Comparison of ENCODE assay signal across 8 cellular contexts in the genomic region with DNA sequence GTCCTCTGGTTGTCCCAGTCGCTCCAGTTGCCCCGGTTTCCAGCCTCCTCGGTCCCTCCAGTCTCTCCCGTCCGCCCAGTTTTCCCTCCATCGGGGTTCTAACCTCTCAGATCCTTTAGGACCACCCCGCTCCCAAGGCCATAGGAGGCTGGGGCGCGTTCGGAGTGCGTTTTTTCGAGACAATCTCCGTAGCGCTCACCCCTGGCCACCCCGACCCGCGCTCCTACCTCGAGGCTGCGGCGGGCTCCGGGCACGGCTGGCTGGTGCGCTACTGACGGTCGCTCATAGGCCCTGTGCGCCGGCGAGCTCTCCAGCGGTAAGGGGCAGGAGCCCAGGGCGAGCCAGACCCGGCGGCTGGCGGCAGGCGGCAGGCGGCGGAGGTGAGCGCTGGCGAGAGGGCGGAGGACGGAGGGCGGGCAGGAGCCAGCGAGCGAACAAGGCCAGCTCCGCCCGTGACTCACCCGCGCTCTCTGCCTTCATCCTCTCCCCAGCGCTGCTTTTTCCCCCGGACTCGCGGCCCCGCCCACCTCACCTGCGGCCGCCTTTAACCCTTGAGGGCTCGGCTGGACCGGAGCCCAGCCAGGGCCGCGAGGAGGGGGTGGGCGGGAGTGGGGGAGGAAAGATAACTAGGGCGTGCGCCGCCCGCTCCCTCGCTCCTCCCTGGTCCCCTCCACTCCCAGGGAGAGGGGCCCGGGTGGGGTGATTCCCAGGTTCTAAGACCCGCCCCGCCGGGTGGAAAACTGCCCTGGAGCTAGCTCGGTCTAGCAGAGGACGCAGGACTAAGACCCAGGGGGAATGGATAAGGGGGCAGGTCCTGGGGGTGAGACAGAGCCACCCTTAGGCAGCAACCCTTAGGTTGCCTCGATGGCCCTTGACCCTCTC. TPM values are rescaled to one million over a fixed set of nuclear protein-coding genes. Genes with fewer than 3 reads are reported as not detected.
DNase-seq lines count a peak whose midpoint lies in the region; ATAC-seq and TF ChIP-seq lines count a peak whose summit lies in the region.

TSS of gene SP6 (minus strand) at position 472 of the 882 bp plus-strand sequence. CDS start 2,734 bp downstream, outside the sequence.

- peaks cover 33% of the 10 kb centered on the region for H3K4me1 ChIP-seq in GM23338 (ENCODE audit: insufficient read depth)

- intact Hi-C loops in natural killer cell (cut with micrococcal nuclease) = no loop called here

- H3K9me2 ChIP-seq in GM23338 (ENCODE audit: insufficient read depth) = no peaks in the 10 kb centered on the region

- H3K9me3 Mint-ChIP-seq in GM23338 = no peaks in the 10 kb centered on the region
- no peaks in the 10 kb centered on the region for H3K9me3 Mint-ChIP-seq in natural killer cell

- H3K36me3 Mint-ChIP-seq in GM23338 (ENCODE audit: low read depth) (no peaks in the 10 kb centered on the region), natural killer cell (no peaks in the 10 kb centered on the region)

- H3K36me3 ChIP-seq in GM23338 (ENCODE audit: insufficient read depth) = no peaks in the 10 kb centered on the region

- H3K4me3 Mint-ChIP-seq in GM23338 = peak within 1 kb of the TSS; percentile 77
- peak within 1 kb of the TSS; percentile 45 for H3K4me3 Mint-ChIP-seq in natural killer cell

- peak within 1 kb of the TSS; percentile 96 for H3K4me2 ChIP-seq in GM23338

- peaks cover 40% of the 10 kb centered on the region for H3K4me1 Mint-ChIP-seq in GM23338
- peaks cover 14 to 25% of the 10 kb centered on the region in 2 donors for H3K4me1 Mint-ChIP-seq in natural killer cell

- TF ChIP-seq CTCF in GM23338 (conservative IDR thresholded peaks at IDR 0.05; ENCODE audit: low read depth in 2 of 2) (peak in 1 of 2 experiments; percentile 21; a peak in 1 of 4 replicates), natural killer cell (IDR thresholded peaks at IDR 0.05) (no peak)

- H3K4me3 ChIP-seq in GM23338 = peak within 1 kb of the TSS; percentile 58

- H3K79me2 ChIP-seq in GM23338 (replicated peaks; ENCODE audit: insufficient read depth) = no peaks in the 10 kb centered on the region

- H4K20me1 ChIP-seq in GM23338 (replicated peaks; ENCODE audit: insufficient read depth) = peaks cover 4% of the 10 kb centered on the region

- H3F3A ChIP-seq in GM23338 (replicated peaks; ENCODE audit: low read depth) = peaks cover 23% of the 10 kb centered on the region

- H3K27ac ChIP-seq in GM23338 (ENCODE audit: low read depth) = no peak within 1 kb of the TSS

- DNase-seq in GM23338 (ENCODE audit: low spot score) (peak; percentile 93), NCI-H345 treated with DMSO at 0.1 percent for 48 hours (lab: John Stamatoyannopoulos, UW; ENCODE audit: unreplicated experiment) (peak; percentile 39), erythroblast (lab: John Stamatoyannopoulos, UW) (peak; percentile 27 to 64), natural killer cell (peak; percentile 49)
- DNase-seq in activated CD8-positive, alpha-beta memory T cell treated with anti-CD3 and anti-CD28 coated beads, Interleukin-2, amount 50 U/mL, for 48 hours = peak; percentile 77
- peak; percentile 77 for DNase-seq in stimulated activated naive CD8-positive, alpha-beta T cell treated with anti-CD3 and anti-CD28 coated beads, Interleukin-15, Interleukin-2, amounts not matched to agents 100 U/mL and 50 U/mL, for 24 hours
- no peak for DNase-seq in effector CD8-positive, alpha-beta T cell (lab: John Stamatoyannopoulos, UW)

- peaks cover 96% of the 10 kb centered on the region for H3K27me3 ChIP-seq in GM23338 (ENCODE audit: insufficient read depth)

- ATAC-seq in GM23338 = peak; percentile 59
- peak; percentile 65 to 93 (median 88) for ATAC-seq in natural killer cell
- peak; percentile 89 for ATAC-seq in stimulated activated naive CD8-positive, alpha-beta T cell treated with anti-CD3 and anti-CD28 coated beads, Interleukin-15, Interleukin-2, amounts not matched to agents 100 U/mL and 50 U/mL, for 24 hours
- no peak for ATAC-seq in HG02763 (IDR thresholded peaks at IDR 0.05; ENCODE audit: unreplicated experiment)

- peaks cover 91% of the 10 kb centered on the region for H3K27me3 Mint-ChIP-seq in GM23338 (ENCODE audit: insufficient read depth, low read depth, poor library complexity)
- H3K27me3 Mint-ChIP-seq in natural killer cell (ENCODE audit: low read depth in 2 of 2) = peaks cover 57 to 81% of the 10 kb centered on the region in 2 donors

- no peak for TF ChIP-seq POLR2A in erythroblast (IDR thresholded peaks at IDR 0.05; ENCODE audit: low read length)

- H2AFZ ChIP-seq in GM23338 = peak within 1 kb of the TSS; percentile 96

- H3K27ac Mint-ChIP-seq in GM23338 (no peak within 1 kb of the TSS), natural killer cell (peak within 1 kb of the TSS in 1 of 2 donors; percentile 66)

TF ChIP-seq in GM23338, 12 proteins besides CTCF, POLR2A, EP300 and RAD21:
- TF ChIP-seq EZH2 (IDR thresholded peaks at IDR 0.05; ENCODE audit: low read depth, unreplicated experiment) = peak; percentile 83
- TF ChIP-seq POLR2AphosphoS5 (IDR thresholded peaks at IDR 0.05; ENCODE audit: low read depth) = peak; percentile 77
- no peak for TF ChIP-seq ZNF462 (CRISPR knock-in tag; IDR thresholded peaks at IDR 0.05)

RNA-seq across cellular contexts. Expression of gene SP6, which starts in this region (rescaled TPM):
- total RNA-seq in GM23338 (2014; rRNA removed; shearing (Covaris generic)) = 0.82 and 1.0 TPM in 2 replicates
- 0.13 and 0.23 TPM in 2 replicates for polyA plus RNA-seq in GM23338 (2016; fragmentation: Nextera tagmentation; extraction: Ambion mirVana)
- under 1 TPM in 2 of 3 donors, not detected in 1; 0.09 TPM for total RNA-seq in natural killer cell

Comparison
In these comparisons a context has a peak if more than half of its experiments do, and no peak if none do; other contexts are left out.
1. Peak in DNase-seq and ATAC-seq in natural killer cell; RNA of the gene not detected or under 1 TPM.